Comparison of ENCODE assay signal across 17 cellular contexts in the genomic region with DNA sequence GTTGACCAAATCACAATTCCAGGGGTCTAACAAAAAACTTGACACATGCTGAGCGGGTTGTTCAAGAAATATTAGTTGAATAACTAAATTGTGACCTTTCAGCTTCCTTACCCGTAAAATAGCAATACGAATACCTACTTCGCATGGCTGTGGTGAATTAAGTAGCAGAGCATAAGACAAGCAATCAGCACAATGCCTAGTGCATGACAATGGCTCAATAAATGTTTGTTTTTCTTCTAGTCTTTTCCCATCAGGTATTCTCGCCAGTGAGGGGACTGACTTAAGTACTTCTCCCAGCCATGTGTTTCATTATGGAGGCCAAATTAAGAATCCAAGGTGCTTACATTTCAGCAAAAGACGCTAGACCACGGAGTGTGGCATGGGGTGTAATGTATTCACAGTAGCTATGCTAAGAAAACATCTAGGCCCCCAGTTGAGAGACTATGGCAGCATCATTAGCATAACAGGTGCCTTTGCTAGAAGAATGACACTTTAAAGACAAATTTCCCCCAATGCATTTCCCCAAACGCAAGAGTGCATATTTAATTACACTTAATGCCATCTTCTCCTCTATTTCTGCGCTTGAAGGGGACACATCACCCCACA.
DNase-seq lines count a peak whose midpoint lies in the region; ATAC-seq and TF ChIP-seq lines count a peak whose summit lies in the region.
"Had no signal": no experiment of that assay in that cellular context is flagged by ENCODE, and none has a peak within 500 bp of the region (broad histone marks: within the 10 kb centered on the region; RNA-seq: fewer than 3 reads in every experiment).

No MANE protein-coding gene starts in this region.

- H3K4me3 Mint-ChIP-seq in MCF 10A (ENCODE audit: unreplicated experiment): no peak overlapping the region
- H3K4me3 Mint-ChIP-seq: CD14-positive monocyte had no signal

- peak overlapping the region; percentile 36; the same call in 1 of the 2 replicates for H3K4me3 ChIP-seq in iPS-20b (ENCODE audit: low read length)

- TF ChIP-seq CTCF in MCF 10A (IDR thresholded peaks at IDR 0.05; ENCODE audit: unreplicated experiment): no peak

- no peaks in the 10 kb centered on the region for H3K9me3 ChIP-seq in iPS-20b (ENCODE audit: insufficient read depth, low read depth, low read length)

- POLR2A ChIA-PET in MCF 10A (lab: Yijun Ruan, JAX): no interaction called here

- no peaks in the 10 kb centered on the region for H3K36me3 Mint-ChIP-seq in MCF 10A (ENCODE audit: insufficient read depth, unreplicated experiment)
- H3K36me3 Mint-ChIP-seq: CD14-positive monocyte had no signal

- H3K9me3 Mint-ChIP-seq in MCF 10A (ENCODE audit: unreplicated experiment): peaks cover 19% of the 10 kb centered on the region

- peaks cover 55% of the 10 kb centered on the region for H3K27me3 ChIP-seq in iPS-20b (ENCODE audit: insufficient read depth, low read length)

- DNase-seq in NCI-H1417 (lab: John Stamatoyannopoulos, UW) (peak in 2 of 3 experiments; percentile 66 to 81), NCI-H1417 treated with DMSO at 0.1 percent for 48 hours (lab: John Stamatoyannopoulos, UW) (no peak), NCI-H146 (lab: John Stamatoyannopoulos, UW) (peak; percentile 29), NCI-H69 (lab: John Stamatoyannopoulos, UW) (peak; percentile 79), MCF 10A (ENCODE audit: unreplicated experiment) (no peak)
- no peak for DNase-seq in stimulated activated CD4-positive, alpha-beta T cell treated with anti-CD3 and anti-CD28 coated beads, Interleukin-15, amount 100 ng/mL, for 24 hours
- DNase-seq: 8988T, DMS 273 treated with DMSO at 0.1 percent for 48 hours, GOT3, NCI-H1694, NCI-H2081 treated with DMSO at 0.1 percent for 48 hours, NCI-H446, NCI-H774 had no signal

- H3K27ac ChIP-seq in iPS-20b (ENCODE audit: low read length): no peak overlapping the region
- H3K27ac ChIP-seq: RWPE1 had no signal

- H3K27ac Mint-ChIP-seq in MCF 10A (ENCODE audit: low read depth, unreplicated experiment): no peak overlapping the region

- CTCF ChIA-PET in MCF 10A (lab: Yijun Ruan, JAX): interaction anchor here (0.7 kb wide), 1 partner anchor 241 kb away, joined by 3 read pairs; no protein-coding TSS in a partner anchor

- no TSS peak for BruUV-seq in MCF 10A (replicated peaks; lab: Mats Ljungman, UMichigan)

- H3K4me1 ChIP-seq in iPS-20b (ENCODE audit: insufficient read depth, low read length): peaks cover 14% of the 10 kb centered on the region; the same call in 1 of the 2 replicates

- H3K4me1 Mint-ChIP-seq in MCF 10A (ENCODE audit: insufficient read depth, unreplicated experiment): no peaks in the 10 kb centered on the region
- H3K4me1 Mint-ChIP-seq: CD14-positive monocyte had no signal

- H3K9ac ChIP-seq in iPS-20b (ENCODE audit: low read depth, low read length): no peak overlapping the region

- H3K27me3 Mint-ChIP-seq in MCF 10A (ENCODE audit: insufficient read depth, unreplicated experiment): no peaks in the 10 kb centered on the region

- intact Hi-C loops in MCF 10A (cut with micrococcal nuclease): no loop called here

- no peak for ATAC-seq in HG03097 (IDR thresholded peaks at IDR 0.05; ENCODE audit: low FRiP score, unreplicated experiment)

- H3K36me3 ChIP-seq in iPS-20b (ENCODE audit: insufficient read depth, low read depth, low read length): no peaks in the 10 kb centered on the region

Comparison
In these comparisons a context has a peak if more than half of its experiments do, and no peak if none do; other contexts are left out.
1. DNase-seq: peak in NCI-H1417 (2 of 3), NCI-H146 (single experiment) and NCI-H69 (single experiment); none in NCI-H1417 treated with DMSO at 0.1 percent for 48 hours (single experiment), stimulated activated CD4-positive, alpha-beta T cell treated with anti-CD3 and anti-CD28 coated beads, Interleukin-15, amount 100 ng/mL, for 24 hours (single experiment) and MCF 10A (single experiment).